ENCODE assay signal across 8 cellular contexts in genomic region chrX:7132335-7133035, GRCh38. TPM values are rescaled to one million over a fixed set of nuclear protein-coding genes. Genes with fewer than 3 reads are reported as not detected.
A peak's percentile ranks its signal among the peaks of the same experiment; 100 is the strongest.
DNase-seq lines count a peak whose midpoint lies in the region; ATAC-seq and TF ChIP-seq lines count a peak whose summit lies in the region.

No MANE protein-coding gene starts in this region.

- peak; percentile 62 for TF ChIP-seq CTCF in epithelial cell of esophagus (IDR thresholded peaks at IDR 0.05; ENCODE audit: insufficient read depth, low read depth, low read length, missing control alignments)

- H3K4me3 ChIP-seq in epithelial cell of esophagus (ENCODE audit: low read length) = no peak overlapping the region

- DNase-seq in EL = peak; percentile 84
- DNase-seq in HT-29 (ENCODE audit: low spot score) = peak; percentile 93
- DNase-seq in T-helper 2 cell treated with Interferon-gamma antibody and Interleukin-4, amounts not matched to agents 5 μg/mL and 100 μg/mL, for 36 hours (ENCODE audit: low spot score) = no peak
- DNase-seq in epithelial cell of esophagus (ENCODE audit: low read depth) = peak; percentile 90
- peak; percentile 62 for DNase-seq in myocyte (ENCODE audit: low read depth)
- DNase-seq in NCI-H1436 (lab: John Stamatoyannopoulos, UW) = no peak
- no peak for DNase-seq in OCI-M2 (lab: John Stamatoyannopoulos, UW; ENCODE audit: unreplicated experiment)

- ATAC-seq in GM21381 (IDR thresholded peaks at IDR 0.05; ENCODE audit: unreplicated experiment) = peak; percentile 74

- no peaks in the 10 kb centered on the region for H3K27me3 Mint-ChIP-seq in T-helper 2 cell treated with Interferon-gamma antibody and Interleukin-4, amounts not matched to agents 5 μg/mL and 100 μg/mL, for 36 hours (ENCODE audit: low read depth)

- no peak overlapping the region for H3K4me3 Mint-ChIP-seq in T-helper 2 cell treated with Interferon-gamma antibody and Interleukin-4, amounts not matched to agents 5 μg/mL and 100 μg/mL, for 36 hours

- peaks cover 2% of the 10 kb centered on the region for H3K36me3 Mint-ChIP-seq in T-helper 2 cell treated with Interferon-gamma antibody and Interleukin-4, amounts not matched to agents 5 μg/mL and 100 μg/mL, for 36 hours (ENCODE audit: low read depth)

- peaks cover 15% of the 10 kb centered on the region for H3K4me1 Mint-ChIP-seq in T-helper 2 cell treated with Interferon-gamma antibody and Interleukin-4, amounts not matched to agents 5 μg/mL and 100 μg/mL, for 36 hours (ENCODE audit: low read depth)

- H3K27ac Mint-ChIP-seq in T-helper 2 cell treated with Interferon-gamma antibody and Interleukin-4, amounts not matched to agents 5 μg/mL and 100 μg/mL, for 36 hours = peak overlapping the region; percentile 61

- no peaks in the 10 kb centered on the region for H3K9me3 Mint-ChIP-seq in T-helper 2 cell treated with Interferon-gamma antibody and Interleukin-4, amounts not matched to agents 5 μg/mL and 100 μg/mL, for 36 hours

RNA-seq across cellular contexts. Expression of gene STS, which starts 15.0 kb away (rescaled TPM):
- total RNA-seq in HT-29 (2014; rRNA removed; shearing (Covaris generic)) = 1.7 and 2.6 TPM in 2 replicates
- total RNA-seq in myocyte = 6.2 and 9.1 TPM in 2 replicates
- 4.0 TPM for polyA plus RNA-seq in myocyte (2012)

RNA-seq across cellular contexts. Expression of gene PUDP, which starts 15.5 kb away (rescaled TPM):
- total RNA-seq in HT-29 (2014; rRNA removed; shearing (Covaris generic)) = 3.4 and 4.6 TPM in 2 replicates
- total RNA-seq in myocyte = 11.2 and 17.0 TPM in 2 replicates
- polyA plus RNA-seq in myocyte (2012) = 8.1 TPM

Comparison
In these comparisons a context has a peak if more than half of its experiments do, and no peak if none do; other contexts are left out.
1. DNase-seq: peak in EL (single experiment), HT-29 (single experiment), epithelial cell of esophagus (single experiment) and myocyte (single experiment); none in T-helper 2 cell treated with Interferon-gamma antibody and Interleukin-4, amounts not matched to agents 5 μg/mL and 100 μg/mL, for 36 hours (single experiment), NCI-H1436 (single experiment) and OCI-M2 (single experiment).